25 cellular contexts compared by ENCODE assay signal in genomic region chr4:184764601-184765000, GRCh38. TPM values are rescaled to one million over a fixed set of nuclear protein-coding genes. Genes with fewer than 3 reads are reported as not detected.
DNase-seq lines count a peak whose midpoint lies in the region; ATAC-seq and TF ChIP-seq lines count a peak whose summit lies in the region.
"Had no signal": no experiment of that assay in that cellular context is flagged by ENCODE, and none has a peak within 500 bp of the region (broad histone marks: within the 10 kb centered on the region; RNA-seq: fewer than 3 reads in every experiment).

No MANE protein-coding gene starts in this region.

- no peak overlapping the region for H3K4me3 Mint-ChIP-seq in activated T-cell treated with anti-CD3 and anti-CD28 coated beads, Interleukin-2, amount 50 U/mL, for 24 hours
- H3K4me3 Mint-ChIP-seq in activated T-cell treated with anti-CD3 and anti-CD28 coated beads, Interleukin-2, amount 50 U/mL, for 4 hours, result no peak overlapping the region
- no peak overlapping the region for H3K4me3 Mint-ChIP-seq in CD4-positive, alpha-beta T cell
- no peak overlapping the region for H3K4me3 Mint-ChIP-seq in activated CD4-positive, alpha-beta memory T cell treated with anti-CD3 and anti-CD28 coated beads for 36 hours
- H3K4me3 Mint-ChIP-seq: CD14-positive monocyte had no signal

- H3K9me3 Mint-ChIP-seq in activated T-cell treated with anti-CD3 and anti-CD28 coated beads, Interleukin-2, amount 50 U/mL, for 24 hours, result no peaks in the 10 kb centered on the region
- H3K9me3 Mint-ChIP-seq in activated T-cell treated with anti-CD3 and anti-CD28 coated beads, Interleukin-2, amount 50 U/mL, for 4 hours, result no peaks in the 10 kb centered on the region
- no peaks in the 10 kb centered on the region for H3K9me3 Mint-ChIP-seq in CD4-positive, alpha-beta T cell
- no peaks in the 10 kb centered on the region for H3K9me3 Mint-ChIP-seq in activated CD4-positive, alpha-beta memory T cell treated with anti-CD3 and anti-CD28 coated beads for 36 hours
- H3K9me3 Mint-ChIP-seq: CD14-positive monocyte had no signal

- H3K27me3 Mint-ChIP-seq in activated T-cell treated with anti-CD3 and anti-CD28 coated beads, Interleukin-2, amount 50 U/mL, for 24 hours, result no peaks in the 10 kb centered on the region
- H3K27me3 Mint-ChIP-seq in activated T-cell treated with anti-CD3 and anti-CD28 coated beads, Interleukin-2, amount 50 U/mL, for 4 hours (ENCODE audit: low read depth), result no peaks in the 10 kb centered on the region
- H3K27me3 Mint-ChIP-seq in CD4-positive, alpha-beta T cell, result no peaks in the 10 kb centered on the region
- H3K27me3 Mint-ChIP-seq in activated CD4-positive, alpha-beta memory T cell treated with anti-CD3 and anti-CD28 coated beads for 36 hours, result no peaks in the 10 kb centered on the region

- peaks cover 97% of the 10 kb centered on the region for H3K36me3 Mint-ChIP-seq in activated T-cell treated with anti-CD3 and anti-CD28 coated beads, Interleukin-2, amount 50 U/mL, for 24 hours (ENCODE audit: low read depth)
- peaks cover 33% of the 10 kb centered on the region for H3K36me3 Mint-ChIP-seq in activated T-cell treated with anti-CD3 and anti-CD28 coated beads, Interleukin-2, amount 50 U/mL, for 4 hours (ENCODE audit: insufficient read depth)
- peaks cover 74% of the 10 kb centered on the region for H3K36me3 Mint-ChIP-seq in CD4-positive, alpha-beta T cell (ENCODE audit: low read depth)
- peaks cover 48% of the 10 kb centered on the region for H3K36me3 Mint-ChIP-seq in activated CD4-positive, alpha-beta memory T cell treated with anti-CD3 and anti-CD28 coated beads for 36 hours

- peaks cover 23% of the 10 kb centered on the region for H3K4me1 Mint-ChIP-seq in activated T-cell treated with anti-CD3 and anti-CD28 coated beads, Interleukin-2, amount 50 U/mL, for 24 hours (ENCODE audit: low read depth)
- peaks cover 16% of the 10 kb centered on the region for H3K4me1 Mint-ChIP-seq in activated T-cell treated with anti-CD3 and anti-CD28 coated beads, Interleukin-2, amount 50 U/mL, for 4 hours (ENCODE audit: low read depth)
- peaks cover 39% of the 10 kb centered on the region for H3K4me1 Mint-ChIP-seq in CD4-positive, alpha-beta T cell (ENCODE audit: low read depth)
- H3K4me1 Mint-ChIP-seq in activated CD4-positive, alpha-beta memory T cell treated with anti-CD3 and anti-CD28 coated beads for 36 hours (ENCODE audit: low read depth), result peaks cover 14% of the 10 kb centered on the region

- H3K27ac Mint-ChIP-seq in activated T-cell treated with anti-CD3 and anti-CD28 coated beads, Interleukin-2, amount 50 U/mL, for 24 hours, result peak overlapping the region; percentile 38
- H3K27ac Mint-ChIP-seq in CD4-positive, alpha-beta T cell, result peak overlapping the region; percentile 78
- H3K27ac Mint-ChIP-seq in activated CD4-positive, alpha-beta memory T cell treated with anti-CD3 and anti-CD28 coated beads for 36 hours, result no peak overlapping the region

- no peak overlapping the region for H3K27ac ChIP-seq in CD4-positive, alpha-beta T cell (ENCODE audit: low read depth, low read length)
- peak overlapping the region; percentile 23 for H3K27ac ChIP-seq in neutrophil
- peak overlapping the region; percentile 72 for H3K27ac ChIP-seq in subcutaneous abdominal adipose tissue (ENCODE audit: low read depth, low read length)

- CTCF ChIA-PET in CD4-positive, alpha-beta T cell (lab: Charles Lee), result no interaction called here
- CTCF ChIA-PET in activated CD4-positive, alpha-beta memory T cell treated with anti-CD3 and anti-CD28 coated beads for 36 hours (lab: Charles Lee), result no interaction called here

- H3K9ac ChIP-seq in subcutaneous abdominal adipose tissue (ENCODE audit: low read length in 5 of 5), result no peak overlapping the region

- H3K9me3 ChIP-seq in CD4-positive, alpha-beta T cell (ENCODE audit: control insufficient read depth, low read length), result no peaks in the 10 kb centered on the region
- peaks cover 47% of the 10 kb centered on the region for H3K9me3 ChIP-seq in neutrophil
- no peaks in the 10 kb centered on the region for H3K9me3 ChIP-seq in subcutaneous abdominal adipose tissue (ENCODE audit: control insufficient read depth in 5 of 5, low read length in 5 of 5)
- H3K9me3 ChIP-seq: BE2C had no signal

- DNase-seq in activated T-cell treated with anti-CD3 and anti-CD28 coated beads, Interleukin-2, amount 50 U/mL, for 24 hours, result no peak
- no peak for DNase-seq in activated T-cell treated with anti-CD3 and anti-CD28 coated beads, Interleukin-2, amount 50 U/mL, for 4 hours
- no peak for DNase-seq in CD4-positive, alpha-beta T cell
- DNase-seq in activated CD4-positive, alpha-beta memory T cell treated with anti-CD3 and anti-CD28 coated beads for 36 hours, result no peak
- DNase-seq in anterior cingulate cortex (lab: John Stamatoyannopoulos, UW) (no peak), GM20000 (ENCODE audit: low spot score) (no peak)
- DNase-seq: 8988T; ACHN; BE2C; DMS153; DND-41; Karpas-422; NCI-H1105; NCI-H1436 treated with DMSO at 0.1 percent for 48 hours; NCI-H2029; NCI-H446 treated with DMSO at 0.1 percent for 48 hours; NCI-H526; NCI-H82; NK-92 treated with Interleukin-12 subunit alpha and Interleukin-12 subunit beta, amount 100 ng/mL, for 24 hours; PC-3 had no signal

- POLR2A ChIA-PET in CD4-positive, alpha-beta T cell (lab: Charles Lee), result interaction anchor here (1.0 kb wide), 1 partner anchor 30 kb away, joined by 4 read pairs; the partner anchor contains the start of gene CENPU
- POLR2A ChIA-PET in activated CD4-positive, alpha-beta memory T cell treated with anti-CD3 and anti-CD28 coated beads for 36 hours (lab: Charles Lee), result no interaction called here

- TF ChIP-seq CTCF in CD4-positive, alpha-beta T cell (IDR thresholded peaks at IDR 0.05), result no peak
- no peak for TF ChIP-seq CTCF in neutrophil (IDR thresholded peaks at IDR 0.05)
- TF ChIP-seq CTCF in GM20000 (IDR thresholded peaks at IDR 0.05; ENCODE audit: extremely low read depth, missing control alignments), result no peak

- intact Hi-C loops in CD4-positive, alpha-beta T cell (cut with DNase I, micrococcal nuclease), result no loop called here
- intact Hi-C loops in activated CD4-positive, alpha-beta memory T cell treated with anti-CD3 and anti-CD28 coated beads for 36 hours (cut with micrococcal nuclease), result no loop called here

- no peaks in the 10 kb centered on the region for H3K27me3 ChIP-seq in CD4-positive, alpha-beta T cell (ENCODE audit: control insufficient read depth, insufficient read depth, low read length)
- no peaks in the 10 kb centered on the region for H3K27me3 ChIP-seq in neutrophil
- no peaks in the 10 kb centered on the region for H3K27me3 ChIP-seq in subcutaneous abdominal adipose tissue (ENCODE audit: control insufficient read depth in 5 of 5, insufficient read depth in 4 of 5, low read length in 5 of 5)
- H3K27me3 ChIP-seq: BE2C had no signal

- H3K4me1 ChIP-seq in neutrophil (ENCODE audit: control insufficient read depth in 1 of 2, insufficient read depth in 1 of 2, low read depth in 1 of 2, low read length in 1 of 2) (no peaks in the 10 kb centered on the region), subcutaneous abdominal adipose tissue (ENCODE audit: control insufficient read depth in 5 of 5, insufficient read depth in 5 of 5, low read length in 5 of 5) (peaks cover 0 to 33% (median 10%) of the 10 kb centered on the region in 5 donors)
- H3K4me1 ChIP-seq: BE2C had no signal

- H3K4me3 ChIP-seq in neutrophil (ENCODE audit: low read depth in 1 of 2, low read length in 1 of 2) (no peak overlapping the region), subcutaneous abdominal adipose tissue (ENCODE audit: low read depth in 1 of 5, low read length in 5 of 5) (no peak overlapping the region)

- no peak for ATAC-seq in activated T-cell treated with anti-CD3 and anti-CD28 coated beads, Interleukin-2, amount 50 U/mL, for 4 hours
- ATAC-seq in CD4-positive, alpha-beta T cell (ENCODE audit: poor library complexity), result no peak
- ATAC-seq: HCT116, HepG2, PC-3 had no signal

- H3K36me3 ChIP-seq in neutrophil (peaks cover 100% of the 10 kb centered on the region), subcutaneous abdominal adipose tissue (ENCODE audit: control insufficient read depth in 5 of 5, insufficient read depth in 5 of 5, low read length in 5 of 5) (peaks cover 50 to 94% (median 84%) of the 10 kb centered on the region in 5 donors)

RNA-seq across cellular contexts. Expression of gene CENPU, which starts 30.7 kb away (rescaled TPM):
- 10 to 100 TPM; 27.9 to 31.4 (median 28.5) TPM for total RNA-seq in activated T-cell treated with anti-CD3 and anti-CD28 coated beads, Interleukin-2, amount 50 U/mL, for 4 hours
- total RNA-seq in CD4-positive, alpha-beta T cell, result 1 to 10 TPM; 1.9 to 2.8 TPM
- 10 to 100 TPM; 82.7 to 87.6 TPM for total RNA-seq in activated CD4-positive, alpha-beta memory T cell treated with anti-CD3 and anti-CD28 coated beads for 36 hours

Comparison
In these comparisons a context has a peak if more than half of its experiments do, and no peak if none do; other contexts are left out.
1. RNA of gene CENPU, which starts 30.7 kb away (total RNA-seq): 82.7 to 87.6 TPM in activated CD4-positive, alpha-beta memory T cell treated with anti-CD3 and anti-CD28 coated beads for 36 hours and 27.9 to 31.4 TPM in activated T-cell treated with anti-CD3 and anti-CD28 coated beads, Interleukin-2, amount 50 U/mL, for 4 hours; 1.9 to 2.8 TPM in CD4-positive, alpha-beta T cell; every median in the first group is over 4 times any median in the second.